In genomic region chr1:187641907-187642306, GRCh38 we compare ENCODE assay signal across 15 cellular contexts.
"Had no signal": no experiment of that assay in that cellular context is flagged by ENCODE, and none has a peak within 500 bp of the region (broad histone marks: within the 10 kb centered on the region; RNA-seq: fewer than 3 reads in every experiment).

No MANE protein-coding gene starts in this region.

- H3K27me3 ChIP-seq: esophagus muscularis mucosa, gastrocnemius medialis, tibial nerve had no signal

- H3K36me3 ChIP-seq: esophagus muscularis mucosa, gastrocnemius medialis, tibial nerve had no signal

- H3K4me3 ChIP-seq: coronary artery, esophagus muscularis mucosa, gastrocnemius medialis, tibial nerve had no signal

- H2AFZ ChIP-seq: parathyroid adenoma had no signal

- DNase-seq: activated CD4-positive, alpha-beta T cell treated with anti-CD3 and anti-CD28 coated beads, Interleukin-2, amount 50 U/mL, for 4 hours; activated CD8-positive, alpha-beta memory T cell treated with anti-CD3 and anti-CD28 coated beads, Interleukin-2, amount 50 U/mL, for 48 hours; activated naive CD4-positive, alpha-beta T cell; activated T-cell treated with anti-CD3 and anti-CD28 coated beads, Interleukin-2, amount 50 U/mL, for 4 hours; gastrocnemius medialis; hypothalamus; left colon; nucleus accumbens; right cardiac atrium; stimulated activated CD4-positive, alpha-beta T cell treated with anti-CD3 and anti-CD28 coated beads, Interleukin-1b, Interleukin-23, amount 100 ng/mL, for 48 hours; stimulated activated naive CD8-positive, alpha-beta T cell treated with anti-CD3 and anti-CD28 coated beads, Interleukin-15, amount 100 ng/mL, for 72 hours had no signal

- H3K9ac ChIP-seq: parathyroid adenoma had no signal

- H3K4me1 ChIP-seq: esophagus muscularis mucosa, gastrocnemius medialis, parathyroid adenoma, tibial nerve had no signal

- H3K27ac ChIP-seq: coronary artery, esophagus muscularis mucosa, gastrocnemius medialis, parathyroid adenoma, tibial nerve had no signal

- H3K9me3 ChIP-seq: esophagus muscularis mucosa, gastrocnemius medialis had no signal

- ATAC-seq: activated T-cell treated with anti-CD3 and anti-CD28 coated beads, Interleukin-2, amount 50 U/mL, for 4 hours; gastrocnemius medialis; left colon; right cardiac atrium; stimulated activated naive CD8-positive, alpha-beta T cell treated with anti-CD3 and anti-CD28 coated beads, Interleukin-15, amount 100 ng/mL, for 72 hours had no signal
